Comparison of ENCODE assay signal across 1 cellular context in the genomic region with DNA sequence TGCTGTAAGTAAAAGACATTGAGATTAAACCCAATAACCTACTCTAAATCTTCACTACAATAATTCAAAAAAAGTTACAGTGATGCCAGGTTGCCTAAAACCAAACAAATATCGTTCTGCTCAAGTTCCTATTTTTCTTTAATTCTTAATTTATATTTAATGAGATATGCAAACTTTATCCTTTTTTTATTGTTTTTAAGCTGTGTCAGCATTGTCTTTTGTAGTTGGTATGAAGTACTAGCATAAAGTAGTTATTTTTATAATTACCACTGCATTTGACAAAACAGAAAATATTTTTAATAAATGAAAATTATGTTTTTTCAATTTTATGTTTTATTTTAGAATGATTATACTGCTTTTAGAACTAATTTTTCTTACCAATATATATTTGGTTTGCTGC.
TF ChIP-seq lines count a peak whose summit lies in the region.

No MANE protein-coding gene starts in this region.

TF ChIP-seq in HepG2, 621 proteins besides CTCF, POLR2A, EP300 and RAD21 (continued from another document):
- TF ChIP-seq KIAA2018 (CRISPR knock-in tag; IDR thresholded peaks at IDR 0.05; ENCODE audit: borderline replicate concordance): no peak
- no peak for TF ChIP-seq ZBTB49 (CRISPR knock-in tag; IDR thresholded peaks at IDR 0.05; ENCODE audit: borderline replicate concordance)
